Comparison of ENCODE assay signal across 1 cellular context in the genomic region with DNA sequence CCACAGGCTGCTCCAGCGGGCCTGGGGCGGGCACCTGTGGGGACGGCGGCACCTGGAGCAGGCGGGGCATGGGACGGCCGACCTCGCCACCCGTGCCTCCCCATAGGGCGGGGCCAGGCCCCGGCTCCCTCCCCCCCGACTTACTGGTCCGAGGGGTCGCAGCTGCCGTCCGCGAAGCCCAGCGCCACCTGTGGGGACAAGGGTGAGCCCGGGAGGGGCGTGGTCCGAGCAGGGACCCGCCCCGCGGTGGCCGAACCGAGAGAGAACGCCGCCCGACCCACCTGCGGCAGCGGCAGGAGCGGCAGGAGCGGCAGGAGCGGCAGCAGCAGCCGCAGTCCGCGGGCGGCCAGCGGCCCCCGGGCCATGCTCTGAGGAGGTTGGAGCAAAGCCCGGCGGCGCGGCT.
TF ChIP-seq lines count a peak whose summit lies in the region.

A gene (minus strand): TSS at position 379 of the 403 bp plus-strand sequence. CDS start 14 bp downstream, at position 365.

TF ChIP-seq in K562, 482 proteins besides CTCF, POLR2A, EP300 and RAD21 (continued from another document and continues in another):
- TF ChIP-seq, protein P1, sequence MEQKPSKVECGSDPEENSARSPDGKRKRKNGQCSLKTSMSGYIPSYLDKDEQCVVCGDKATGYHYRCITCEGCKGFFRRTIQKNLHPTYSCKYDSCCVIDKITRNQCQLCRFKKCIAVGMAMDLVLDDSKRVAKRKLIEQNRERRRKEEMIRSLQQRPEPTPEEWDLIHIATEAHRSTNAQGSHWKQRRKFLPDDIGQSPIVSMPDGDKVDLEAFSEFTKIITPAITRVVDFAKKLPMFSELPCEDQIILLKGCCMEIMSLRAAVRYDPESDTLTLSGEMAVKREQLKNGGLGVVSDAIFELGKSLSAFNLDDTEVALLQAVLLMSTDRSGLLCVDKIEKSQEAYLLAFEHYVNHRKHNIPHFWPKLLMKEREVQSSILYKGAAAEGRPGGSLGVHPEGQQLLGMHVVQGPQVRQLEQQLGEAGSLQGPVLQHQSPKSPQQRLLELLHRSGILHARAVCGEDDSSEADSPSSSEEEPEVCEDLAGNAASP (IDR thresholded peaks at IDR 0.05) = no peak
- TF ChIP-seq POLR2B (IDR thresholded peaks at IDR 0.05; ENCODE audit: low read depth, partially characterized antibody) = no peak
- TF ChIP-seq PRMT5 (CRISPR knock-in tag; IDR thresholded peaks at IDR 0.05) = no peak
- TF ChIP-seq, protein P2, sequence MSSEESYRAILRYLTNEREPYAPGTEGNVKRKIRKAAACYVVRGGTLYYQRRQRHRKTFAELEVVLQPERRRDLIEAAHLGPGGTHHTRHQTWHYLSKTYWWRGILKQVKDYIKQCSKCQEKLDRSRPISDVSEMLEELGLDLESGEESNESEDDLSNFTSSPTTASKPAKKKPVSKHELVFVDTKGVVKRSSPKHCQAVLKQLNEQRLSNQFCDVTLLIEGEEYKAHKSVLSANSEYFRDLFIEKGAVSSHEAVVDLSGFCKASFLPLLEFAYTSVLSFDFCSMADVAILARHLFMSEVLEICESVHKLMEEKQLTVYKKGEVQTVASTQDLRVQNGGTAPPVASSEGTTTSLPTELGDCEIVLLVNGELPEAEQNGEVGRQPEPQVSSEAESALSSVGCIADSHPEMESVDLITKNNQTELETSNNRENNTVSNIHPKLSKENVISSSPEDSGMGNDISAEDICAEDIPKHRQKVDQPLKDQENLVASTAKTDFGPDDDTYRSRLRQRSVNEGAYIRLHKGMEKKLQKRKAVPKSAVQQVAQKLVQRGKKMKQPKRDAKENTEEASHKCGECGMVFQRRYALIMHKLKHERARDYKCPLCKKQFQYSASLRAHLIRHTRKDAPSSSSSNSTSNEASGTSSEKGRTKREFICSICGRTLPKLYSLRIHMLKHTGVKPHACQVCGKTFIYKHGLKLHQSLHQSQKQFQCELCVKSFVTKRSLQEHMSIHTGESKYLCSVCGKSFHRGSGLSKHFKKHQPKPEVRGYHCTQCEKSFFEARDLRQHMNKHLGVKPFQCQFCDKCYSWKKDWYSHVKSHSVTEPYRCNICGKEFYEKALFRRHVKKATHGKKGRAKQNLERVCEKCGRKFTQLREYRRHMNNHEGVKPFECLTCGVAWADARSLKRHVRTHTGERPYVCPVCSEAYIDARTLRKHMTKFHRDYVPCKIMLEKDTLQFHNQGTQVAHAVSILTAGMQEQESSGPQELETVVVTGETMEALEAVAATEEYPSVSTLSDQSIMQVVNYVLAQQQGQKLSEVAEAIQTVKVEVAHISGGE (CRISPR knock-in tag; IDR thresholded peaks at IDR 0.05) = 0 out of 6 replicates have a peak, but pooled peaks of 1 of the 3 experiments have one; percentile 12
- TF ChIP-seq CBFA2T3 (IDR thresholded peaks at IDR 0.05) = no peak
- TF ChIP-seq PYGO2 (tag; IDR thresholded peaks at IDR 0.05) = no peak
- TF ChIP-seq BCOR (IDR thresholded peaks at IDR 0.05) = no peak
- no peak for TF ChIP-seq ZBTB8A (IDR thresholded peaks at IDR 0.05; ENCODE audit: partially characterized antibody)
- TF ChIP-seq, protein P3, sequence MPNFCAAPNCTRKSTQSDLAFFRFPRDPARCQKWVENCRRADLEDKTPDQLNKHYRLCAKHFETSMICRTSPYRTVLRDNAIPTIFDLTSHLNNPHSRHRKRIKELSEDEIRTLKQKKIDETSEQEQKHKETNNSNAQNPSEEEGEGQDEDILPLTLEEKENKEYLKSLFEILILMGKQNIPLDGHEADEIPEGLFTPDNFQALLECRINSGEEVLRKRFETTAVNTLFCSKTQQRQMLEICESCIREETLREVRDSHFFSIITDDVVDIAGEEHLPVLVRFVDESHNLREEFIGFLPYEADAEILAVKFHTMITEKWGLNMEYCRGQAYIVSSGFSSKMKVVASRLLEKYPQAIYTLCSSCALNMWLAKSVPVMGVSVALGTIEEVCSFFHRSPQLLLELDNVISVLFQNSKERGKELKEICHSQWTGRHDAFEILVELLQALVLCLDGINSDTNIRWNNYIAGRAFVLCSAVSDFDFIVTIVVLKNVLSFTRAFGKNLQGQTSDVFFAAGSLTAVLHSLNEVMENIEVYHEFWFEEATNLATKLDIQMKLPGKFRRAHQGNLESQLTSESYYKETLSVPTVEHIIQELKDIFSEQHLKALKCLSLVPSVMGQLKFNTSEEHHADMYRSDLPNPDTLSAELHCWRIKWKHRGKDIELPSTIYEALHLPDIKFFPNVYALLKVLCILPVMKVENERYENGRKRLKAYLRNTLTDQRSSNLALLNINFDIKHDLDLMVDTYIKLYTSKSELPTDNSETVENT (CRISPR knock-in tag; IDR thresholded peaks at IDR 0.05) = peak; percentile 67; the same call in 1 of the 2 replicates
- TF ChIP-seq TEAD4 (IDR thresholded peaks at IDR 0.05; ENCODE audit: low read length) = no peak
- peak; percentile 72; the same call in 1 of the 2 replicates for TF ChIP-seq TEAD4 (CRISPR knock-in tag; IDR thresholded peaks at IDR 0.05; ENCODE audit: borderline replicate concordance)
- TF ChIP-seq MECOM (CRISPR knock-in tag; IDR thresholded peaks at IDR 0.05) = no peak
- peak; percentile 71 for TF ChIP-seq CBFB (CRISPR knock-in tag; IDR thresholded peaks at IDR 0.05)
- TF ChIP-seq, protein P4, sequence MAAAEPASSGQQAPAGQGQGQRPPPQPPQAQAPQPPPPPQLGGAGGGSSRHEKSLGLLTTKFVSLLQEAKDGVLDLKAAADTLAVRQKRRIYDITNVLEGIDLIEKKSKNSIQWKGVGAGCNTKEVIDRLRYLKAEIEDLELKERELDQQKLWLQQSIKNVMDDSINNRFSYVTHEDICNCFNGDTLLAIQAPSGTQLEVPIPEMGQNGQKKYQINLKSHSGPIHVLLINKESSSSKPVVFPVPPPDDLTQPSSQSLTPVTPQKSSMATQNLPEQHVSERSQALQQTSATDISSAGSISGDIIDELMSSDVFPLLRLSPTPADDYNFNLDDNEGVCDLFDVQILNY (CRISPR knock-in tag; IDR thresholded peaks at IDR 0.05) = no peak
- no peak for TF ChIP-seq SP1 (CRISPR knock-in tag; IDR thresholded peaks at IDR 0.05)
- TF ChIP-seq ARHGAP35 (IDR thresholded peaks at IDR 0.05; ENCODE audit: partially characterized antibody) = no peak
- TF ChIP-seq CHCHD3 (CRISPR knock-in tag; IDR thresholded peaks at IDR 0.05) = no peak
- no peak for TF ChIP-seq SMC3 (conservative IDR thresholded peaks at IDR 0.05; ENCODE audit: insufficient read depth, low read depth, low read length)
- TF ChIP-seq, protein P5, sequence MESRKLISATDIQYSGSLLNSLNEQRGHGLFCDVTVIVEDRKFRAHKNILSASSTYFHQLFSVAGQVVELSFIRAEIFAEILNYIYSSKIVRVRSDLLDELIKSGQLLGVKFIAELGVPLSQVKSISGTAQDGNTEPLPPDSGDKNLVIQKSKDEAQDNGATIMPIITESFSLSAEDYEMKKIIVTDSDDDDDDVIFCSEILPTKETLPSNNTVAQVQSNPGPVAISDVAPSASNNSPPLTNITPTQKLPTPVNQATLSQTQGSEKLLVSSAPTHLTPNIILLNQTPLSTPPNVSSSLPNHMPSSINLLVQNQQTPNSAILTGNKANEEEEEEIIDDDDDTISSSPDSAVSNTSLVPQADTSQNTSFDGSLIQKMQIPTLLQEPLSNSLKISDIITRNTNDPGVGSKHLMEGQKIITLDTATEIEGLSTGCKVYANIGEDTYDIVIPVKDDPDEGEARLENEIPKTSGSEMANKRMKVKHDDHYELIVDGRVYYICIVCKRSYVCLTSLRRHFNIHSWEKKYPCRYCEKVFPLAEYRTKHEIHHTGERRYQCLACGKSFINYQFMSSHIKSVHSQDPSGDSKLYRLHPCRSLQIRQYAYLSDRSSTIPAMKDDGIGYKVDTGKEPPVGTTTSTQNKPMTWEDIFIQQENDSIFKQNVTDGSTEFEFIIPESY (CRISPR knock-in tag; IDR thresholded peaks at IDR 0.05) = no peak; the same call in 1 of the 2 replicates
- TF ChIP-seq KDM5B (IDR thresholded peaks at IDR 0.05; ENCODE audit: insufficient replicate concordance, low read depth, low read length) = peak; percentile 69
- no peak for TF ChIP-seq ZNF589 (CRISPR knock-in tag; IDR thresholded peaks at IDR 0.05; ENCODE audit: low read depth)
- TF ChIP-seq, protein P6, sequence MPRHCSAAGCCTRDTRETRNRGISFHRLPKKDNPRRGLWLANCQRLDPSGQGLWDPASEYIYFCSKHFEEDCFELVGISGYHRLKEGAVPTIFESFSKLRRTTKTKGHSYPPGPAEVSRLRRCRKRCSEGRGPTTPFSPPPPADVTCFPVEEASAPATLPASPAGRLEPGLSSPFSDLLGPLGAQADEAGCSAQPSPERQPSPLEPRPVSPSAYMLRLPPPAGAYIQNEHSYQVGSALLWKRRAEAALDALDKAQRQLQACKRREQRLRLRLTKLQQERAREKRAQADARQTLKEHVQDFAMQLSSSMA (CRISPR knock-in tag; IDR thresholded peaks at IDR 0.05) = no peak
- no peak for TF ChIP-seq ETV5 (CRISPR knock-in tag; IDR thresholded peaks at IDR 0.05; ENCODE audit: low read depth)
- TF ChIP-seq ZNF586 (CRISPR knock-in tag; conservative IDR thresholded peaks at IDR 0.05) = no peak
- TF ChIP-seq, protein P7, sequence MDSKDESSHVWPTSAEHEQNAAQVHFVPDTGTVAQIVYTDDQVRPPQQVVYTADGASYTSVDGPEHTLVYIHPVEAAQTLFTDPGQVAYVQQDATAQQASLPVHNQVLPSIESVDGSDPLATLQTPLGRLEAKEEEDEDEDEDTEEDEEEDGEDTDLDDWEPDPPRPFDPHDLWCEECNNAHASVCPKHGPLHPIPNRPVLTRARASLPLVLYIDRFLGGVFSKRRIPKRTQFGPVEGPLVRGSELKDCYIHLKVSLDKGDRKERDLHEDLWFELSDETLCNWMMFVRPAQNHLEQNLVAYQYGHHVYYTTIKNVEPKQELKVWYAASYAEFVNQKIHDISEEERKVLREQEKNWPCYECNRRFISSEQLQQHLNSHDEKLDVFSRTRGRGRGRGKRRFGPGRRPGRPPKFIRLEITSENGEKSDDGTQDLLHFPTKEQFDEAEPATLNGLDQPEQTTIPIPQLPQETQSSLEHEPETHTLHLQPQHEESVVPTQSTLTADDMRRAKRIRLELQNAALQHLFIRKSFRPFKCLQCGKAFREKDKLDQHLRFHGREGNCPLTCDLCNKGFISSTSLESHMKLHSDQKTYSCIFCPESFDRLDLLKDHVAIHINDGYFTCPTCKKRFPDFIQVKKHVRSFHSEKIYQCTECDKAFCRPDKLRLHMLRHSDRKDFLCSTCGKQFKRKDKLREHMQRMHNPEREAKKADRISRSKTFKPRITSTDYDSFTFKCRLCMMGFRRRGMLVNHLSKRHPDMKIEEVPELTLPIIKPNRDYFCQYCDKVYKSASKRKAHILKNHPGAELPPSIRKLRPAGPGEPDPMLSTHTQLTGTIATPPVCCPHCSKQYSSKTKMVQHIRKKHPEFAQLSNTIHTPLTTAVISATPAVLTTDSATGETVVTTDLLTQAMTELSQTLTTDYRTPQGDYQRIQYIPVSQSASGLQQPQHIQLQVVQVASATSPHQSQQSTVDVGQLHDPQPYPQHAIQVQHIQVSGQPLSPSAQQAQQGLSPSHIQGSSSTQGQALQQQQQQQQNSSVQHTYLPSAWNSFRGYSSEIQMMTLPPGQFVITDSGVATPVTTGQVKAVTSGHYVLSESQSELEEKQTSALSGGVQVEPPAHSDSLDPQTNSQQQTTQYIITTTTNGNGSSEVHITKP (IDR thresholded peaks at IDR 0.05; ENCODE audit: partially characterized antibody) = no peak
- no peak for TF ChIP-seq MCM3 (IDR thresholded peaks at IDR 0.05)
- TF ChIP-seq ZNF436 (CRISPR knock-in tag; IDR thresholded peaks at IDR 0.05) = no peak
- TF ChIP-seq, protein P8, sequence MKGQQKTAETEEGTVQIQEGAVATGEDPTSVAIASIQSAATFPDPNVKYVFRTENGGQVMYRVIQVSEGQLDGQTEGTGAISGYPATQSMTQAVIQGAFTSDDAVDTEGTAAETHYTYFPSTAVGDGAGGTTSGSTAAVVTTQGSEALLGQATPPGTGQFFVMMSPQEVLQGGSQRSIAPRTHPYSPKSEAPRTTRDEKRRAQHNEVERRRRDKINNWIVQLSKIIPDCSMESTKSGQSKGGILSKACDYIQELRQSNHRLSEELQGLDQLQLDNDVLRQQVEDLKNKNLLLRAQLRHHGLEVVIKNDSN (CRISPR knock-in tag; IDR thresholded peaks at IDR 0.05) = no peak; the same call in 1 of the 2 replicates
- TF ChIP-seq ZNF263 (CRISPR knock-in tag; IDR thresholded peaks at IDR 0.05; ENCODE audit: borderline replicate concordance) = peak; percentile 37; the same call in 1 of the 2 replicates
- TF ChIP-seq SIN3B (IDR thresholded peaks at IDR 0.05; ENCODE audit: low read depth) = peak; percentile 70
- TF ChIP-seq ADNP (tag; IDR thresholded peaks at IDR 0.05) = no peak
- TF ChIP-seq, protein P9, sequence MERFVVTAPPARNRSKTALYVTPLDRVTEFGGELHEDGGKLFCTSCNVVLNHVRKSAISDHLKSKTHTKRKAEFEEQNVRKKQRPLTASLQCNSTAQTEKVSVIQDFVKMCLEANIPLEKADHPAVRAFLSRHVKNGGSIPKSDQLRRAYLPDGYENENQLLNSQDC (CRISPR knock-in tag; IDR thresholded peaks at IDR 0.05) = no peak
- TF ChIP-seq PHF8 (IDR thresholded peaks at IDR 0.05; ENCODE audit: borderline replicate concordance, low read length) = peak; percentile 58; the same call in 1 of the 2 replicates
- no peak for TF ChIP-seq PML (IDR thresholded peaks at IDR 0.05; ENCODE audit: low read length)
- TF ChIP-seq THRAP3 (IDR thresholded peaks at IDR 0.05; ENCODE audit: borderline replicate concordance) = no peak
- TF ChIP-seq SREBF1 (IDR thresholded peaks at IDR 0.05; ENCODE audit: borderline replicate concordance, low read depth, low read length) = no peak
- TF ChIP-seq PPARD (CRISPR knock-in tag; IDR thresholded peaks at IDR 0.05) = no peak
- no peak for TF ChIP-seq SP2 (IDR thresholded peaks at IDR 0.05; ENCODE audit: extremely low read depth, low read depth, low read length, poor library complexity, severe bottlenecking)
- TF ChIP-seq ZNF174 (CRISPR knock-in tag; IDR thresholded peaks at IDR 0.05) = no peak
- TF ChIP-seq HDAC1 (IDR thresholded peaks at IDR 0.05) = peak in 1 of 2 experiments; percentile 67; a peak in 1 of 4 replicates
- no peak for TF ChIP-seq RBM39 (optimal IDR thresholded peaks at IDR 0.05; ENCODE audit: low read depth, low read length)
- no peak for TF ChIP-seq KDM2B (CRISPR knock-in tag; IDR thresholded peaks at IDR 0.05)
